In genomic region chr10:121736315-121737002, GRCh38 we compare ENCODE assay signal across 20 cellular contexts.
DNase-seq lines count a peak whose midpoint lies in the region; ATAC-seq and TF ChIP-seq lines count a peak whose summit lies in the region.
"Had no signal": no experiment of that assay in that cellular context is flagged by ENCODE, and none has a peak within 500 bp of the region (broad histone marks: within the 10 kb centered on the region; RNA-seq: fewer than 3 reads in every experiment).

No MANE protein-coding gene starts in this region.

- H3K36me3 ChIP-seq in HEK293 (ENCODE audit: control insufficient read depth in 2 of 2, insufficient read depth in 1 of 2, low read length in 2 of 2) = no peaks in the 10 kb centered on the region
- H3K36me3 ChIP-seq in osteoblast (ENCODE audit: insufficient read depth, low read length) = no peaks in the 10 kb centered on the region
- H3K36me3 ChIP-seq: MG63 had no signal

- CTCF ChIA-PET in HEK293 (lab: Yijun Ruan, JAX) = interaction anchor here (0.7 to 1.1 kb wide), 6 partner anchors 13 to 793 kb away, joined by 3 to 6 read pairs (median 4); no protein-coding TSS in a partner anchor

- H3K4me2 ChIP-seq in osteoblast (ENCODE audit: insufficient read depth, low read length) = no peak overlapping the region

- H3K4me1 ChIP-seq in HEK293 (ENCODE audit: control insufficient read depth, insufficient read depth, low read length) (0 out of 2 replicates have a peak, but pooled peaks cover 3% of the 10 kb centered on the region), osteoblast (ENCODE audit: insufficient read depth, low read length) (no peaks in the 10 kb centered on the region)

- no peaks in the 10 kb centered on the region for H3K9me3 ChIP-seq in HEK293 (ENCODE audit: control insufficient read depth, insufficient read depth, low read depth, low read length)
- H3K9me3 ChIP-seq in osteoblast (ENCODE audit: low read depth, low read length) = no peaks in the 10 kb centered on the region
- H3K9me3 ChIP-seq: MG63 had no signal

- H3K4me3 ChIP-seq in HEK293 (ENCODE audit: low read depth, low read length) (no peak overlapping the region), osteoblast (ENCODE audit: insufficient read depth, low read length) (no peak overlapping the region)
- H3K4me3 ChIP-seq: MG63 had no signal

- H3K27me3 ChIP-seq in osteoblast (ENCODE audit: insufficient read depth, low read length) = no peaks in the 10 kb centered on the region
- H3K27me3 ChIP-seq: MG63 had no signal

- POLR2A ChIA-PET in HEK293 (lab: Yijun Ruan, JAX) = no interaction called here

- H3K79me2 ChIP-seq in osteoblast (ENCODE audit: insufficient read depth, low read length) = no peaks in the 10 kb centered on the region

- H2AFZ ChIP-seq in osteoblast (ENCODE audit: low read length) = no peak overlapping the region

- no peak for TF ChIP-seq CTCF in HEK293 (tag by site-specific recombination; IDR thresholded peaks at IDR 0.05)
- no peak for TF ChIP-seq CTCF in osteoblast (IDR thresholded peaks at IDR 0.05; ENCODE audit: extremely low read depth, low read depth, low read length)

- H3K27ac ChIP-seq in HEK293 (ENCODE audit: extremely low read depth, low read depth, low read length) (no peak overlapping the region), osteoblast (ENCODE audit: low read depth, low read length) (no peak overlapping the region)
- H3K27ac ChIP-seq: HL-60 had no signal

- H4K20me1 ChIP-seq in osteoblast (ENCODE audit: insufficient read depth, low read length) = no peaks in the 10 kb centered on the region

- DNase-seq in dermis blood vessel endothelial cell = peak; percentile 69
- peak; percentile 3 for DNase-seq in osteoblast (ENCODE audit: insufficient read length, low spot score, missing footprints)
- DNase-seq in DMS53 treated with DMSO at 0.1 percent for 48 hours (lab: John Stamatoyannopoulos, UW; ENCODE audit: unreplicated experiment) = no peak
- DNase-seq in NCI-H2107 (lab: John Stamatoyannopoulos, UW) = no peak
- DNase-seq: C1 segment of cervical spinal cord; GDM1; H9; IMR-90; MG63; NCI-H1105; NCI-H1694; NCI-H510A; NCI-H748 treated with DMSO at 0.1 percent for 48 hours; NK-92 treated with Interleukin-12 subunit alpha and Interleukin-12 subunit beta, amount 100 ng/mL, for 24 hours; SHP77 had no signal

- ATAC-seq in SK-N-SH treated with all-trans-retinoic acid at 6 μM for 48 hours (no peak), GM21367 (IDR thresholded peaks at IDR 0.05; ENCODE audit: unreplicated experiment) (no peak), GM21447 (IDR thresholded peaks at IDR 0.05; ENCODE audit: unreplicated experiment) (no peak)

TF ChIP-seq in HEK293, 187 proteins besides CTCF, POLR2A, EP300 and RAD21:
- TF ChIP-seq ZNF335 (tag by site-specific recombination; conservative IDR thresholded peaks at IDR 0.05) (no peak), ZNF391 (tag by site-specific recombination; IDR thresholded peaks at IDR 0.05; ENCODE audit: borderline replicate concordance, low read depth) (no peak), ZFP37 (tag by site-specific recombination; IDR thresholded peaks at IDR 0.05) (no peak), ZNF311 (tag by site-specific recombination; IDR thresholded peaks at IDR 0.05; ENCODE audit: borderline replicate concordance) (no peak), BCL11B (tag by site-specific recombination; IDR thresholded peaks at IDR 0.05; ENCODE audit: low read depth) (no peak), ZNF549 (tag by site-specific recombination; IDR thresholded peaks at IDR 0.05) (no peak), FEZF1 (tag by site-specific recombination; IDR thresholded peaks at IDR 0.05) (peak; percentile 62)

TF ChIP-seq in SK-N-SH treated with all-trans-retinoic acid at 6 μM for 48 hours, 23 proteins besides CTCF, POLR2A, EP300 and RAD21:
- TF ChIP-seq SNAI2 (CRISPR knock-in tag; IDR thresholded peaks at IDR 0.05) (no peak), TSHZ2 (CRISPR knock-in tag; IDR thresholded peaks at IDR 0.05) (peak; percentile 75; the same call in 1 of the 2 replicates), TCF4 (CRISPR knock-in tag; IDR thresholded peaks at IDR 0.05; ENCODE audit: borderline replicate concordance) (peak; percentile 91)
TF ChIP-seq in SK-N-SH treated with all-trans-retinoic acid at 6 μM for 48 hours: peak in this region for 2.

Comparison
In these comparisons a context has a peak if more than half of its experiments do, and no peak if none do; other contexts are left out.
1. DNase-seq: peak in dermis blood vessel endothelial cell (single experiment) and osteoblast (single experiment); none in DMS53 treated with DMSO at 0.1 percent for 48 hours (single experiment) and NCI-H2107 (single experiment).